ENCODE assay signal across 9 cellular contexts in genomic region chr21:32886339-32886738, GRCh38.
DNase-seq lines count a peak whose midpoint lies in the region; ATAC-seq, FAIRE-seq and TF ChIP-seq lines count a peak whose summit lies in the region.
"Had no signal": no experiment of that assay in that cellular context is flagged by ENCODE, and none has a peak within 500 bp of the region (broad histone marks: within the 10 kb centered on the region; RNA-seq: fewer than 3 reads in every experiment).

No MANE protein-coding gene starts in this region.

- H2AFZ ChIP-seq in OCI-LY3 (ENCODE audit: low read depth, low read length) (no peak overlapping the region), osteoblast (ENCODE audit: low read length) (no peak overlapping the region), mesenchymal stem cell (ENCODE audit: low read depth, low read length) (no peak overlapping the region)

- no peaks in the 10 kb centered on the region for H4K20me1 ChIP-seq in OCI-LY3 (ENCODE audit: insufficient read depth, low read length)
- H4K20me1 ChIP-seq in osteoblast (ENCODE audit: insufficient read depth, low read length) = no peaks in the 10 kb centered on the region

- H3K9me3 ChIP-seq in OCI-LY3 (ENCODE audit: insufficient read depth, low read length) (no peaks in the 10 kb centered on the region), osteoblast (ENCODE audit: low read depth, low read length) (no peaks in the 10 kb centered on the region), mesenchymal stem cell (ENCODE audit: control insufficient read depth, low read length) (no peaks in the 10 kb centered on the region)
- H3K9me3 ChIP-seq: pancreas had no signal

- peaks cover 7% of the 10 kb centered on the region for H3K27me3 Mint-ChIP-seq in activated T-cell treated with anti-CD3 and anti-CD28 coated beads, Interleukin-2, amount 50 U/mL, for 72 hours (ENCODE audit: low read depth)

- H3K4me1 ChIP-seq in OCI-LY3 (ENCODE audit: low read length) = no peaks in the 10 kb centered on the region
- H3K4me1 ChIP-seq in osteoblast (ENCODE audit: insufficient read depth, low read length) = peaks cover 8% of the 10 kb centered on the region
- no peaks in the 10 kb centered on the region for H3K4me1 ChIP-seq in mesenchymal stem cell (ENCODE audit: control insufficient read depth, insufficient read depth, low read depth, low read length)
- H3K4me1 ChIP-seq: pancreas had no signal

- TF ChIP-seq POLR2A in GM12891 (IDR thresholded peaks at IDR 0.05; ENCODE audit: low read depth, low read length) = no peak

- no peak overlapping the region for H2BK15ac ChIP-seq in mesenchymal stem cell (ENCODE audit: low read depth, poor library complexity, severe bottlenecking)

- H2BK12ac ChIP-seq in mesenchymal stem cell (ENCODE audit: low read length in 2 of 2) = no peak overlapping the region

- no peak overlapping the region for H3K14ac ChIP-seq in mesenchymal stem cell (ENCODE audit: low read length in 2 of 2)

- H4K8ac ChIP-seq in mesenchymal stem cell (ENCODE audit: low read length) = no peak overlapping the region

- H3K4me3 ChIP-seq in GM12865 (ENCODE audit: low read depth, low read length) (no peak overlapping the region), OCI-LY3 (ENCODE audit: low read length) (no peak overlapping the region), osteoblast (ENCODE audit: insufficient read depth, low read length) (peak overlapping the region; percentile 26), mesenchymal stem cell (ENCODE audit: insufficient read depth in 1 of 2, low read depth in 1 of 2, low read length in 2 of 2) (peak overlapping the region in 1 of 2 experiments; percentile 47)
- H3K4me3 ChIP-seq: pancreas had no signal

- H3K4me2 ChIP-seq in OCI-LY3 (ENCODE audit: low read length) (peak overlapping the region; percentile 30; the same call in 1 of the 2 replicates), osteoblast (ENCODE audit: insufficient read depth, low read length) (peak overlapping the region; percentile 57), mesenchymal stem cell (ENCODE audit: low read length, poor library complexity, severe bottlenecking) (no peak overlapping the region)

- peak; percentile 49 to 65 for ATAC-seq in activated T-cell treated with anti-CD3 and anti-CD28 coated beads, Interleukin-2, amount 50 U/mL, for 72 hours (replicated peaks in 1 of 2)
- ATAC-seq in GM19397 (IDR thresholded peaks at IDR 0.05; ENCODE audit: unreplicated experiment) = no peak
- ATAC-seq: pancreas had no signal

- no peak for TF ChIP-seq CTCF in GM12865 (IDR thresholded peaks at IDR 0.05; ENCODE audit: insufficient read depth, low read depth, low read length, missing control alignments)
- no peak for TF ChIP-seq CTCF in OCI-LY3 (IDR thresholded peaks at IDR 0.05; ENCODE audit: low read depth, low read length)
- no peak for TF ChIP-seq CTCF in osteoblast (IDR thresholded peaks at IDR 0.05; ENCODE audit: extremely low read depth, low read depth, low read length)

- peak; percentile 5 for DNase-seq in GM12865 (ENCODE audit: low read depth)
- DNase-seq in activated T-cell treated with anti-CD3 and anti-CD28 coated beads, Interleukin-2, amount 50 U/mL, for 72 hours = peak; percentile 5 to 20
- no peak for DNase-seq in osteoblast (ENCODE audit: insufficient read length, low spot score, missing footprints)
- no peak for DNase-seq in mesenchymal stem cell
- DNase-seq in GM12891 (ENCODE audit: insufficient read length, low spot score) = no peak
- DNase-seq: pancreas had no signal

- H3K27ac Mint-ChIP-seq in activated T-cell treated with anti-CD3 and anti-CD28 coated beads, Interleukin-2, amount 50 U/mL, for 72 hours = no peak overlapping the region

- peaks cover 14% of the 10 kb centered on the region; the same call in 1 of the 2 replicates for H3K27me3 ChIP-seq in OCI-LY3 (ENCODE audit: low read depth, low read length)
- H3K27me3 ChIP-seq in osteoblast (ENCODE audit: insufficient read depth, low read length) = peaks cover 14% of the 10 kb centered on the region
- peaks cover 0 to 18% of the 10 kb centered on the region in 2 experiments for H3K27me3 ChIP-seq in mesenchymal stem cell (ENCODE audit: control insufficient read depth in 1 of 2, insufficient read depth in 1 of 2, low read length in 2 of 2)
- H3K27me3 ChIP-seq: pancreas had no signal

- peaks cover 19% of the 10 kb centered on the region for H3K4me1 Mint-ChIP-seq in activated T-cell treated with anti-CD3 and anti-CD28 coated beads, Interleukin-2, amount 50 U/mL, for 72 hours (ENCODE audit: low read depth)

- no peak overlapping the region for H2AK5ac ChIP-seq in mesenchymal stem cell (ENCODE audit: low read length, severe bottlenecking)

- peak overlapping the region; percentile 66 to 67 for H3K4me3 Mint-ChIP-seq in activated T-cell treated with anti-CD3 and anti-CD28 coated beads, Interleukin-2, amount 50 U/mL, for 72 hours

- no peak overlapping the region for H2BK120ac ChIP-seq in mesenchymal stem cell (ENCODE audit: low read depth, low read length)

- H3K36me3 ChIP-seq in OCI-LY3 (replicated peaks; ENCODE audit: low read depth, low read length) = no peaks in the 10 kb centered on the region
- no peaks in the 10 kb centered on the region for H3K36me3 ChIP-seq in osteoblast (ENCODE audit: insufficient read depth, low read length)
- H3K36me3 ChIP-seq in mesenchymal stem cell (ENCODE audit: control insufficient read depth in 1 of 2, insufficient read depth in 2 of 2, low read depth in 1 of 2, low read length in 2 of 2) = no peaks in the 10 kb centered on the region
- H3K36me3 ChIP-seq: pancreas had no signal

- WGBS in mesenchymal stem cell = 75% methylated on average over 9 of the region's 9 CpGs

- no peaks in the 10 kb centered on the region for H3K79me2 ChIP-seq in OCI-LY3 (ENCODE audit: low read length)
- H3K79me2 ChIP-seq in osteoblast (ENCODE audit: insufficient read depth, low read length) = no peaks in the 10 kb centered on the region

- H3K36me3 Mint-ChIP-seq in activated T-cell treated with anti-CD3 and anti-CD28 coated beads, Interleukin-2, amount 50 U/mL, for 72 hours (ENCODE audit: insufficient read depth in 2 of 2) = no peaks in the 10 kb centered on the region

- no peaks in the 10 kb centered on the region for H3K79me1 ChIP-seq in mesenchymal stem cell (replicated peaks; ENCODE audit: low read length, poor library complexity, severe bottlenecking)

- no peak overlapping the region for H3K18ac ChIP-seq in mesenchymal stem cell (ENCODE audit: low read depth in 1 of 2, low read length in 2 of 2)

- FAIRE-seq in GM12891 (lab: Jason Lieb, UNC) = no peak
- FAIRE-seq: keratinocyte, pancreas had no signal

- H3K9ac ChIP-seq in OCI-LY3 (ENCODE audit: low read length) = no peak overlapping the region
- no peak overlapping the region for H3K9ac ChIP-seq in mesenchymal stem cell (ENCODE audit: low read length)

- no peak overlapping the region for H2BK5ac ChIP-seq in mesenchymal stem cell (ENCODE audit: low read depth, low read length, poor library complexity, severe bottlenecking)

- no peak overlapping the region for H3K23ac ChIP-seq in mesenchymal stem cell (ENCODE audit: low read length in 2 of 2)

- H3K9me3 Mint-ChIP-seq in activated T-cell treated with anti-CD3 and anti-CD28 coated beads, Interleukin-2, amount 50 U/mL, for 72 hours = no peaks in the 10 kb centered on the region

- no peak overlapping the region for H3K27ac ChIP-seq in OCI-LY3 (ENCODE audit: low read length)
- H3K27ac ChIP-seq in osteoblast (ENCODE audit: low read depth, low read length) = no peak overlapping the region
- H3K27ac ChIP-seq in mesenchymal stem cell (ENCODE audit: low read length, poor library complexity, severe bottlenecking) = no peak overlapping the region
- H3K27ac ChIP-seq: pancreas had no signal

- H3K4ac ChIP-seq in mesenchymal stem cell (ENCODE audit: low read depth in 1 of 2, low read length in 2 of 2) = no peak overlapping the region

- no peak overlapping the region for H4K91ac ChIP-seq in mesenchymal stem cell (ENCODE audit: low read length)

TF ChIP-seq in GM12891, 5 proteins besides CTCF, POLR2A, EP300 and RAD21:
- no peak for TF ChIP-seq TAF1 (IDR thresholded peaks at IDR 0.05; ENCODE audit: low read depth, low read length)

Comparison
In these comparisons a context has a peak if more than half of its experiments do, and no peak if none do; other contexts are left out.
1. DNase-seq: peak in GM12865 (single experiment) and activated T-cell treated with anti-CD3 and anti-CD28 coated beads, Interleukin-2, amount 50 U/mL, for 72 hours (2 of 2); none in osteoblast (single experiment), mesenchymal stem cell (single experiment) and GM12891 (single experiment).